Comparison of ENCODE assay signal across 8 cellular contexts in the genomic region with DNA sequence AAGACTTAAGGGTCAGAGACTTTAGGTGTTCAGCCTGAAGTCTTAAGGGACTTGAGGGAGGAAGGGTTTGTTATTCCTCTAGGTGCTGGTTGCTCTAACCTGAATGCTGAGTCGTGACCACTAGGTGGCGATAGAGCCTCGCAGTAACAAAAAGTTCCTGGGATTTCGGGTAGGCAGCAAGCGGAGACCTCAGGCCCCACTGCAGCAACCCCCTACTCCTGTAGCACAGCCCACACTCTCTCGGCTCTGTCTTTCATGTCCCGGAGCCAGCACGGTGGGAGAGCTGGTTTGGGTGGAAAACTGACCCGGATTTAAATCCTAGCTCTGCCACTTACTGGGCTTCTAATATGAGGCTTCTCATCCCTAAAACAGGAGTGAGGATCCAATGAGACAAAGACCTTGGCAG.
A peak's percentile ranks its signal among the peaks of the same experiment; 100 is the strongest.
DNase-seq lines count a peak whose midpoint lies in the region; ATAC-seq, FAIRE-seq and TF ChIP-seq lines count a peak whose summit lies in the region.

No MANE protein-coding gene starts in this region.

- intact Hi-C loops in tibial artery (cut with DNase I; ENCODE audit: low total_unique reads), result loop anchor here (10.0 kb wide), 1 partner anchor 875 kb away; no protein-coding TSS in a partner anchor

- H3K9me3 ChIP-seq in tibial artery, result no peaks in the 10 kb centered on the region

- no peak overlapping the region for H3K4me3 ChIP-seq in AG10803 (ENCODE audit: low read length)
- H3K4me3 ChIP-seq in tibial artery, result no peak overlapping the region

- no peaks in the 10 kb centered on the region for H3K27me3 ChIP-seq in tibial artery

- DNase-seq in AG10803 (ENCODE audit: low read depth) (peak; percentile 66), HuH-7.5 (ENCODE audit: low spot score) (peak; percentile 70), RCC 7860 (ENCODE audit: low spot score) (peak; percentile 46), frontal cortex (ENCODE audit: low spot score in 2 of 2) (peak; percentile 48 to 65), omental fat pad (ENCODE audit: low spot score) (peak; percentile 71), tibial artery (peak; percentile 70 to 81)
- peak; percentile 18 for DNase-seq in activated effector memory CD4-positive, alpha-beta T cell treated with Interleukin-2 at 50 U/mL for 16 hours

- peak; percentile 70 for ATAC-seq in GM19035 (IDR thresholded peaks at IDR 0.05; ENCODE audit: unreplicated experiment)
- ATAC-seq in omental fat pad (ENCODE audit: low FRiP score), result peak; percentile 60

- TF ChIP-seq CTCF in AG10803 (conservative IDR thresholded peaks at IDR 0.05; ENCODE audit: low read length) (peak; percentile 95), omental fat pad (IDR thresholded peaks at IDR 0.05) (no peak), tibial artery (IDR thresholded peaks at IDR 0.05) (peak; percentile 81 to 90)

- FAIRE-seq in RCC 7860 (lab: Jason Lieb, UNC) (no peak), frontal cortex (lab: Jason Lieb, UNC) (no peak)

- peak overlapping the region in 1 of 2 donors; percentile 78 for H3K27ac ChIP-seq in tibial artery

- peaks cover 0 to 6% (median 5%) of the 10 kb centered on the region in 3 donors for H3K36me3 ChIP-seq in tibial artery

- peaks cover 0 to 30% (median 15%) of the 10 kb centered on the region in 4 donors for H3K4me1 ChIP-seq in tibial artery

Comparison
In these comparisons a context has a peak if more than half of its experiments do, and no peak if none do; other contexts are left out.
1. DNase-seq: peak in every context shown above with its lines; median percentile 76 in tibial artery; 71 in omental fat pad; 70 in HuH-7.5; 66 in AG10803; 56 in frontal cortex; 46 in RCC 7860; 18 in activated effector memory CD4-positive, alpha-beta T cell treated with Interleukin-2 at 50 U/mL for 16 hours.
2. CTCF ChIP-seq: peak in AG10803 (single experiment) and tibial artery (2 of 2); none in omental fat pad (0 of 3).